ENCODE assay signal across 1 cellular context in the genomic region with DNA sequence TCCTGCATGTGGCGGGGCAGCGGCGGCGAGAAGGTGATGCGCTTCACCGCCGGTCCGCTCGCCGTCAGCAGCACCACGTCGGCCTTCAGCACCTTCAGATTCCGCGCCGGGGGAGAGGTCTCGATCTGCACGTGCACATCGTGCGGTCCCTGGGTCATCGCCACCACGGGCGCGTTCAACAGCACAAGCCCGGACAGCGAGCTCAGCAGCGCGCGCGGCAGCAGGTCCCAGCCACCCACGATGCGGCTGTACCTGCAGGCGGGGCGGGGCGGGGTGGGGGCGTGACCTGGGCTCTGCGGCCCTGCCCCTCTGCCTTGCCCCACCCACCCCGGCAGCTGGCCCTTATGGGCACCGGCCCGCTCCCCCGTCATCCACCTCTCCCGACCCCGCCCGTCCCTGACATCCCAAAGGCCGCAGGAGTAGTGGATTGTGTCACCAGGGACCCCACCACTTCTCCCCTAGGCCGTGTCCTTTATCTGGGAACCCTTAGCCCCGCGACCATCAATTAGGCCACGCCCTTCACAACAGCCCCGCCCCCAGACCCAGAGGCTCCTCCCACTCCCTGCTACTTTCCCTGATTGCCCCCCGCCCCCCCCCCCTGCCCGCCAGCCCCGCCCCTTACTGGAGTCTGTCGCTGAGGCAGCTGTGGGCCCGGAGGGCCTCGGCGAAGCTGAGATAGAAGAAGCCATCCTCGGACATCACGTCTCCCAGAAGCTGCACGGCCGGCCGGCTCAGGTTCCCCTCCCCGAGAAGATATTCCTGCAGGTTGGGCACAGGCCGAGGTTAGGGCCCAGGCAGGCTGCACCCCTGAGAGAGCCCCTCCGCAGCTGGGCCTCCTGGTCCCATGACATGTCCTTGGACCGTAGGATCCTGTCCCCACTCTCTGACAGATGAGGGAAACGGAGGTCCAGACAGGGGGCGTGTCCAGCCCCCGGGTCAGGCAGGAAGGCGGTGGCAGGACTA.
TF ChIP-seq lines count a peak whose summit lies in the region.

No MANE protein-coding gene starts in this region.

TF ChIP-seq in HEK293, 187 proteins besides CTCF, POLR2A, EP300 and RAD21 (continued from another document and continues in another):
- TF ChIP-seq, protein P1, sequence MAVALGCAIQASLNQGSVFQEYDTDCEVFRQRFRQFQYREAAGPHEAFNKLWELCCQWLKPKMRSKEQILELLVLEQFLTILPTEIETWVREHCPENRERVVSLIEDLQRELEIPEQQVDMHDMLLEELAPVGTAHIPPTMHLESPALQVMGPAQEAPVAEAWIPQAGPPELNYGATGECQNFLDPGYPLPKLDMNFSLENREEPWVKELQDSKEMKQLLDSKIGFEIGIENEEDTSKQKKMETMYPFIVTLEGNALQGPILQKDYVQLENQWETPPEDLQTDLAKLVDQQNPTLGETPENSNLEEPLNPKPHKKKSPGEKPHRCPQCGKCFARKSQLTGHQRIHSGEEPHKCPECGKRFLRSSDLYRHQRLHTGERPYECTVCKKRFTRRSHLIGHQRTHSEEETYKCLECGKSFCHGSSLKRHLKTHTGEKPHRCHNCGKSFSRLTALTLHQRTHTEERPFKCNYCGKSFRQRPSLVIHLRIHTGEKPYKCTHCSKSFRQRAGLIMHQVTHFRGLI (tag by site-specific recombination; IDR thresholded peaks at IDR 0.05), result no peak
- TF ChIP-seq YY2 (tag by site-specific recombination; IDR thresholded peaks at IDR 0.05) (no peak), ZNF184 (tag by site-specific recombination; IDR thresholded peaks at IDR 0.05) (no peak), ZNF510 (tag by site-specific recombination; IDR thresholded peaks at IDR 0.05; ENCODE audit: insufficient replicate concordance) (no peak), SALL2 (tag by site-specific recombination; IDR thresholded peaks at IDR 0.05; ENCODE audit: borderline replicate concordance) (no peak), ZNF843 (tag by site-specific recombination; IDR thresholded peaks at IDR 0.05) (no peak), HOXD13 (CRISPR knock-in tag; IDR thresholded peaks at IDR 0.05; ENCODE audit: borderline replicate concordance) (no peak), HOXA7 (CRISPR knock-in tag; IDR thresholded peaks at IDR 0.05; ENCODE audit: borderline replicate concordance) (no peak), ZFP37 (tag by site-specific recombination; IDR thresholded peaks at IDR 0.05) (no peak), ZNF48 (tag by site-specific recombination; IDR thresholded peaks at IDR 0.05) (no peak), ZNF121 (tag by site-specific recombination; IDR thresholded peaks at IDR 0.05) (no peak), ZNF514 (tag by site-specific recombination; IDR thresholded peaks at IDR 0.05) (no peak), ZNF701 (tag by site-specific recombination; IDR thresholded peaks at IDR 0.05) (no peak), SP3 (tag by site-specific recombination; IDR thresholded peaks at IDR 0.05) (peak; percentile 66), ZNF404 (tag by site-specific recombination; IDR thresholded peaks at IDR 0.05) (no peak), SETDB1 (IDR thresholded peaks at IDR 0.05; ENCODE audit: insufficient read length, low read length) (peak; percentile 1), TRIM28 (IDR thresholded peaks at IDR 0.05; ENCODE audit: borderline replicate concordance, low read length) (no peak), SP2 (tag by site-specific recombination; IDR thresholded peaks at IDR 0.05) (no peak; the same call in 1 of the 2 replicates), RBAK (tag by site-specific recombination; IDR thresholded peaks at IDR 0.05) (0 out of 2 replicates have a peak, but pooled peaks have one; percentile 30), ZNF544 (tag by site-specific recombination; IDR thresholded peaks at IDR 0.05) (no peak), ZNF248 (tag by site-specific recombination; IDR thresholded peaks at IDR 0.05) (no peak), GLI2 (tag by site-specific recombination; IDR thresholded peaks at IDR 0.05; ENCODE audit: borderline replicate concordance, low read depth) (no peak), ZNF521 (tag by site-specific recombination; IDR thresholded peaks at IDR 0.05) (no peak), GLIS2 (tag by site-specific recombination; IDR thresholded peaks at IDR 0.05) (peak; percentile 14; the same call in 1 of the 2 replicates), GLIS1 (tag by site-specific recombination; IDR thresholded peaks at IDR 0.05) (peak; percentile 75), ZNF114 (tag by site-specific recombination; IDR thresholded peaks at IDR 0.05) (no peak), YY1 (tag by site-specific recombination; IDR thresholded peaks at IDR 0.05) (no peak), ZNF776 (tag by site-specific recombination; IDR thresholded peaks at IDR 0.05; ENCODE audit: borderline replicate concordance) (no peak), OSR2 (tag by site-specific recombination; IDR thresholded peaks at IDR 0.05) (no peak), ZNF664 (tag by site-specific recombination; IDR thresholded peaks at IDR 0.05) (no peak), ZNF311 (tag by site-specific recombination; IDR thresholded peaks at IDR 0.05; ENCODE audit: borderline replicate concordance) (no peak), ZNF530 (tag by site-specific recombination; IDR thresholded peaks at IDR 0.05; ENCODE audit: low read depth) (no peak), ZNF335 (tag by site-specific recombination; conservative IDR thresholded peaks at IDR 0.05) (0 out of 2 replicates have a peak, but pooled peaks have one; percentile 27), ZNF416 (tag by site-specific recombination; IDR thresholded peaks at IDR 0.05) (no peak), SP7 (tag by site-specific recombination; IDR thresholded peaks at IDR 0.05) (0 out of 2 replicates have a peak, but pooled peaks have one; percentile 32), HOXC10 (CRISPR knock-in tag; IDR thresholded peaks at IDR 0.05) (no peak)
- TF ChIP-seq, protein P2, sequence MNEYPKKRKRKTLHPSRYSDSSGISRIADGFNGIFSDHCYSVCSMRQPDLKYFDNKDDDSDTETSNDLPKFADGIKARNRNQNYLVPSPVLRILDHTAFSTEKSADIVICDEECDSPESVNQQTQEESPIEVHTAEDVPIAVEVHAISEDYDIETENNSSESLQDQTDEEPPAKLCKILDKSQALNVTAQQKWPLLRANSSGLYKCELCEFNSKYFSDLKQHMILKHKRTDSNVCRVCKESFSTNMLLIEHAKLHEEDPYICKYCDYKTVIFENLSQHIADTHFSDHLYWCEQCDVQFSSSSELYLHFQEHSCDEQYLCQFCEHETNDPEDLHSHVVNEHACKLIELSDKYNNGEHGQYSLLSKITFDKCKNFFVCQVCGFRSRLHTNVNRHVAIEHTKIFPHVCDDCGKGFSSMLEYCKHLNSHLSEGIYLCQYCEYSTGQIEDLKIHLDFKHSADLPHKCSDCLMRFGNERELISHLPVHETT (tag by site-specific recombination; IDR thresholded peaks at IDR 0.05), result no peak
- TF ChIP-seq, protein P3, sequence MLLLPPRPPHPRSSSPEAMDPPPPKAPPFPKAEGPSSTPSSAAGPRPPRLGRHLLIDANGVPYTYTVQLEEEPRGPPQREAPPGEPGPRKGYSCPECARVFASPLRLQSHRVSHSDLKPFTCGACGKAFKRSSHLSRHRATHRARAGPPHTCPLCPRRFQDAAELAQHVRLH (tag by site-specific recombination; IDR thresholded peaks at IDR 0.05), result peak; percentile 45; the same call in 1 of the 2 replicates
- TF ChIP-seq, protein P4, sequence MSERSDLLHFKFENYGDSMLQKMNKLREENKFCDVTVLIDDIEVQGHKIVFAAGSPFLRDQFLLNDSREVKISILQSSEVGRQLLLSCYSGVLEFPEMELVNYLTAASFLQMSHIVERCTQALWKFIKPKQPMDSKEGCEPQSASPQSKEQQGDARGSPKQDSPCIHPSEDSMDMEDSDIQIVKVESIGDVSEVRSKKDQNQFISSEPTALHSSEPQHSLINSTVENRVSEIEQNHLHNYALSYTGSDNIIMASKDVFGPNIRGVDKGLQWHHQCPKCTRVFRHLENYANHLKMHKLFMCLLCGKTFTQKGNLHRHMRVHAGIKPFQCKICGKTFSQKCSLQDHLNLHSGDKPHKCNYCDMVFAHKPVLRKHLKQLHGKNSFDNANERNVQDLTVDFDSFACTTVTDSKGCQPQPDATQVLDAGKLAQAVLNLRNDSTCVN (tag by site-specific recombination; optimal IDR thresholded peaks at IDR 0.05), result peak; percentile 46
- TF ChIP-seq, protein P5, sequence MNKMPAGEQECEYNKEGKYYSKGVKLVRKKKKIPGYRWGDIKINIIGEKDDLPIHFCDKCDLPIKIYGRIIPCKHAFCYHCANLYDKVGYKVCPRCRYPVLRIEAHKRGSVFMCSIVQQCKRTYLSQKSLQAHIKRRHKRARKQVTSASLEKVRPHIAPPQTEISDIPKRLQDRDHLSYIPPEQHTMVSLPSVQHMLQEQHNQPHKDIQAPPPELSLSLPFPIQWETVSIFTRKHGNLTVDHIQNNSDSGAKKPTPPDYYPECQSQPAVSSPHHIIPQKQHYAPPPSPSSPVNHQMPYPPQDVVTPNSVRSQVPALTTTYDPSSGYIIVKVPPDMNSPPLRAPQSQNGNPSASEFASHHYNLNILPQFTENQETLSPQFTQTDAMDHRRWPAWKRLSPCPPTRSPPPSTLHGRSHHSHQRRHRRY (tag by site-specific recombination; IDR thresholded peaks at IDR 0.05), result no peak
- TF ChIP-seq, protein P6, sequence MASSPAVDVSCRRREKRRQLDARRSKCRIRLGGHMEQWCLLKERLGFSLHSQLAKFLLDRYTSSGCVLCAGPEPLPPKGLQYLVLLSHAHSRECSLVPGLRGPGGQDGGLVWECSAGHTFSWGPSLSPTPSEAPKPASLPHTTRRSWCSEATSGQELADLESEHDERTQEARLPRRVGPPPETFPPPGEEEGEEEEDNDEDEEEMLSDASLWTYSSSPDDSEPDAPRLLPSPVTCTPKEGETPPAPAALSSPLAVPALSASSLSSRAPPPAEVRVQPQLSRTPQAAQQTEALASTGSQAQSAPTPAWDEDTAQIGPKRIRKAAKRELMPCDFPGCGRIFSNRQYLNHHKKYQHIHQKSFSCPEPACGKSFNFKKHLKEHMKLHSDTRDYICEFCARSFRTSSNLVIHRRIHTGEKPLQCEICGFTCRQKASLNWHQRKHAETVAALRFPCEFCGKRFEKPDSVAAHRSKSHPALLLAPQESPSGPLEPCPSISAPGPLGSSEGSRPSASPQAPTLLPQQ (tag by site-specific recombination; IDR thresholded peaks at IDR 0.05), result peak; percentile 89
- TF ChIP-seq, protein P7, sequence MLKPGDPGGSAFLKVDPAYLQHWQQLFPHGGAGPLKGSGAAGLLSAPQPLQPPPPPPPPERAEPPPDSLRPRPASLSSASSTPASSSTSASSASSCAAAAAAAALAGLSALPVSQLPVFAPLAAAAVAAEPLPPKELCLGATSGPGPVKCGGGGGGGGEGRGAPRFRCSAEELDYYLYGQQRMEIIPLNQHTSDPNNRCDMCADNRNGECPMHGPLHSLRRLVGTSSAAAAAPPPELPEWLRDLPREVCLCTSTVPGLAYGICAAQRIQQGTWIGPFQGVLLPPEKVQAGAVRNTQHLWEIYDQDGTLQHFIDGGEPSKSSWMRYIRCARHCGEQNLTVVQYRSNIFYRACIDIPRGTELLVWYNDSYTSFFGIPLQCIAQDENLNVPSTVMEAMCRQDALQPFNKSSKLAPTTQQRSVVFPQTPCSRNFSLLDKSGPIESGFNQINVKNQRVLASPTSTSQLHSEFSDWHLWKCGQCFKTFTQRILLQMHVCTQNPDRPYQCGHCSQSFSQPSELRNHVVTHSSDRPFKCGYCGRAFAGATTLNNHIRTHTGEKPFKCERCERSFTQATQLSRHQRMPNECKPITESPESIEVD (tag by site-specific recombination; IDR thresholded peaks at IDR 0.05), result no peak
- TF ChIP-seq, protein P8, sequence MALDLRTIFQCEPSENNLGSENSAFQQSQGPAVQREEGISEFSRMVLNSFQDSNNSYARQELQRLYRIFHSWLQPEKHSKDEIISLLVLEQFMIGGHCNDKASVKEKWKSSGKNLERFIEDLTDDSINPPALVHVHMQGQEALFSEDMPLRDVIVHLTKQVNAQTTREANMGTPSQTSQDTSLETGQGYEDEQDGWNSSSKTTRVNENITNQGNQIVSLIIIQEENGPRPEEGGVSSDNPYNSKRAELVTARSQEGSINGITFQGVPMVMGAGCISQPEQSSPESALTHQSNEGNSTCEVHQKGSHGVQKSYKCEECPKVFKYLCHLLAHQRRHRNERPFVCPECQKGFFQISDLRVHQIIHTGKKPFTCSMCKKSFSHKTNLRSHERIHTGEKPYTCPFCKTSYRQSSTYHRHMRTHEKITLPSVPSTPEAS (tag by site-specific recombination; IDR thresholded peaks at IDR 0.05), result no peak
- TF ChIP-seq, protein P9, sequence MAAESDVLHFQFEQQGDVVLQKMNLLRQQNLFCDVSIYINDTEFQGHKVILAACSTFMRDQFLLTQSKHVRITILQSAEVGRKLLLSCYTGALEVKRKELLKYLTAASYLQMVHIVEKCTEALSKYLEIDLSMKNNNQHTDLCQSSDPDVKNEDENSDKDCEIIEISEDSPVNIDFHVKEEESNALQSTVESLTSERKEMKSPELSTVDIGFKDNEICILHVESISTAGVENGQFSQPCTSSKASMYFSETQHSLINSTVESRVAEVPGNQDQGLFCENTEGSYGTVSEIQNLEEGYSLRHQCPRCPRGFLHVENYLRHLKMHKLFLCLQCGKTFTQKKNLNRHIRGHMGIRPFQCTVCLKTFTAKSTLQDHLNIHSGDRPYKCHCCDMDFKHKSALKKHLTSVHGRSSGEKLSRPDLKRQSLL (tag by site-specific recombination; IDR thresholded peaks at IDR 0.05), result no peak
- TF ChIP-seq, protein P10, sequence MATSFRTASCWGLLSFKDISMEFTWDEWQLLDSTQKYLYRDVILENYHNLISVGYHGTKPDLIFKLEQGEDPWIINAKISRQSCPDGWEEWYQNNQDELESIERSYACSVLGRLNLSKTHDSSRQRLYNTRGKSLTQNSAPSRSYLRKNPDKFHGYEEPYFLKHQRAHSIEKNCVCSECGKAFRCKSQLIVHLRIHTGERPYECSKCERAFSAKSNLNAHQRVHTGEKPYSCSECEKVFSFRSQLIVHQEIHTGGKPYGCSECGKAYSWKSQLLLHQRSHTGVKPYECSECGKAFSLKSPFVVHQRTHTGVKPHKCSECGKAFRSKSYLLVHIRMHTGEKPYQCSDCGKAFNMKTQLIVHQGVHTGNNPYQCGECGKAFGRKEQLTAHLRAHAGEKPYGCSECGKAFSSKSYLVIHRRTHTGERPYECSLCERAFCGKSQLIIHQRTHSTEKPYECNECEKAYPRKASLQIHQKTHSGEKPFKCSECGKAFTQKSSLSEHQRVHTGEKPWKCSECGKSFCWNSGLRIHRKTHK (tag by site-specific recombination; IDR thresholded peaks at IDR 0.05), result no peak
- TF ChIP-seq, protein P11, sequence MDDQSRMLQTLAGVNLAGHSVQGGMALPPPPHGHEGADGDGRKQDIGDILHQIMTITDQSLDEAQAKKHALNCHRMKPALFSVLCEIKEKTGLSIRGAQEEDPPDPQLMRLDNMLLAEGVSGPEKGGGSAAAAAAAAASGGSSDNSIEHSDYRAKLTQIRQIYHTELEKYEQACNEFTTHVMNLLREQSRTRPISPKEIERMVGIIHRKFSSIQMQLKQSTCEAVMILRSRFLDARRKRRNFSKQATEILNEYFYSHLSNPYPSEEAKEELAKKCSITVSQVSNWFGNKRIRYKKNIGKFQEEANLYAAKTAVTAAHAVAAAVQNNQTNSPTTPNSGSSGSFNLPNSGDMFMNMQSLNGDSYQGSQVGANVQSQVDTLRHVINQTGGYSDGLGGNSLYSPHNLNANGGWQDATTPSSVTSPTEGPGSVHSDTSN (CRISPR knock-in tag; IDR thresholded peaks at IDR 0.05), result no peak
- TF ChIP-seq, protein P12, sequence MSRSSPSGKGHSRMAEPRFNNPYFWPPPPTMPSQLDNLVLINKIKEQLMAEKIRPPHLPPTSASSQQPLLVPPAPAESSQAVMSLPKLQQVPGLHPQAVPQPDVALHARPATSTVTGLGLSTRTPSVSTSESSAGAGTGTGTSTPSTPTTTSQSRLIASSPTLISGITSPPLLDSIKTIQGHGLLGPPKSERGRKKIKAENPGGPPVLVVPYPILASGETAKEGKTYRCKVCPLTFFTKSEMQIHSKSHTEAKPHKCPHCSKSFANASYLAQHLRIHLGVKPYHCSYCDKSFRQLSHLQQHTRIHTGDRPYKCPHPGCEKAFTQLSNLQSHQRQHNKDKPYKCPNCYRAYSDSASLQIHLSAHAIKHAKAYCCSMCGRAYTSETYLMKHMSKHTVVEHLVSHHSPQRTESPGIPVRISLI (tag by site-specific recombination; IDR thresholded peaks at IDR 0.05), result no peak
